ENCODE assay signal across 8 cellular contexts in genomic region chr14:23286020-23286903, GRCh38. TPM values are rescaled to one million over a fixed set of nuclear protein-coding genes. Genes with fewer than 3 reads are reported as not detected.
DNase-seq lines count a peak whose midpoint lies in the region; ATAC-seq and TF ChIP-seq lines count a peak whose summit lies in the region.

Gene HOMEZ (minus strand): TSS chr14:23286132. CDS start chr14:23285952, 180 bp downstream.

- H3K9me2 ChIP-seq in GM23338 (ENCODE audit: insufficient read depth): no peaks in the 10 kb centered on the region

- H3K4me3 Mint-ChIP-seq in GM23338: peak within 1 kb of the TSS; percentile 91
- H3K4me3 Mint-ChIP-seq in natural killer cell treated with Interleukin-12 subunit alpha and Interleukin-12 subunit beta and Interleukin-15 and Interleukin-18, amount 100 ng/mL, for 72 hours: peak within 1 kb of the TSS; percentile 99

- no peaks in the 10 kb centered on the region for H3K9me3 Mint-ChIP-seq in GM23338
- no peaks in the 10 kb centered on the region for H3K9me3 Mint-ChIP-seq in natural killer cell treated with Interleukin-12 subunit alpha and Interleukin-12 subunit beta and Interleukin-15 and Interleukin-18, amount 100 ng/mL, for 72 hours

- H3K27me3 Mint-ChIP-seq in GM23338 (ENCODE audit: insufficient read depth, low read depth, poor library complexity): peaks cover 47% of the 10 kb centered on the region
- no peaks in the 10 kb centered on the region for H3K27me3 Mint-ChIP-seq in natural killer cell treated with Interleukin-12 subunit alpha and Interleukin-12 subunit beta and Interleukin-15 and Interleukin-18, amount 100 ng/mL, for 72 hours

- peaks cover 12% of the 10 kb centered on the region for H3F3A ChIP-seq in GM23338 (replicated peaks; ENCODE audit: low read depth)

- DNase-seq in Daoy (ENCODE audit: low read depth): peak; percentile 100
- peak; percentile 98 for DNase-seq in GM23338 (ENCODE audit: low spot score)
- DNase-seq in LHCN-M2 (ENCODE audit: low read depth): peak; percentile 98
- DNase-seq in RPMI8226: peak; percentile 93
- DNase-seq in activated T-helper 1 cell treated with anti-CD3 and anti-CD28 coated beads, Interleukin-2, amount 50 U/mL, for 16 hours (ENCODE audit: low read depth in 1 of 2, low spot score in 1 of 2): peak; percentile 96 to 97
- DNase-seq in fibroblast of mammary gland (ENCODE audit: low read depth): peak; percentile 98
- DNase-seq in natural killer cell treated with Interleukin-12 subunit alpha and Interleukin-12 subunit beta and Interleukin-15 and Interleukin-18, amount 100 ng/mL, for 72 hours (ENCODE audit: low spot score): peak; percentile 99
- peak; percentile 99 for DNase-seq in stimulated activated naive CD8-positive, alpha-beta T cell treated with anti-CD3 and anti-CD28 coated beads, Interleukin-15, Interleukin-2, amounts not matched to agents 100 U/mL and 50 U/mL, for 24 hours

- peak within 1 kb of the TSS; percentile 94 for H3K27ac Mint-ChIP-seq in GM23338
- peak within 1 kb of the TSS; percentile 85 to 95 for H3K27ac Mint-ChIP-seq in natural killer cell treated with Interleukin-12 subunit alpha and Interleukin-12 subunit beta and Interleukin-15 and Interleukin-18, amount 100 ng/mL, for 72 hours

- H3K36me3 ChIP-seq in GM23338 (ENCODE audit: insufficient read depth): no peaks in the 10 kb centered on the region

- peaks cover 11% of the 10 kb centered on the region; the same call in 2 of the 3 replicates for H3K4me1 Mint-ChIP-seq in GM23338
- peaks cover 20 to 23% of the 10 kb centered on the region in 2 donors for H3K4me1 Mint-ChIP-seq in natural killer cell treated with Interleukin-12 subunit alpha and Interleukin-12 subunit beta and Interleukin-15 and Interleukin-18, amount 100 ng/mL, for 72 hours (ENCODE audit: low read depth in 2 of 2)

- peaks cover 15% of the 10 kb centered on the region; the same call in 1 of the 2 replicates for H4K20me1 ChIP-seq in GM23338 (replicated peaks; ENCODE audit: insufficient read depth)

- peak; percentile 96 for ATAC-seq in GM23338
- peak; percentile 99 for ATAC-seq in natural killer cell treated with Interleukin-12 subunit alpha and Interleukin-12 subunit beta and Interleukin-15 and Interleukin-18, amount 100 ng/mL, for 72 hours
- ATAC-seq in stimulated activated naive CD8-positive, alpha-beta T cell treated with anti-CD3 and anti-CD28 coated beads, Interleukin-15, Interleukin-2, amounts not matched to agents 100 U/mL and 50 U/mL, for 24 hours: peak; percentile 99

- peaks cover 15% of the 10 kb centered on the region for H3K4me1 ChIP-seq in GM23338 (ENCODE audit: insufficient read depth)

- H3K27me3 ChIP-seq in GM23338 (ENCODE audit: insufficient read depth): peaks cover 60% of the 10 kb centered on the region

- H3K27ac ChIP-seq in GM23338 (ENCODE audit: low read depth): peak within 1 kb of the TSS; percentile 82

- TF ChIP-seq CTCF in GM23338 (conservative IDR thresholded peaks at IDR 0.05; ENCODE audit: low read depth in 2 of 2): 0 out of 4 replicates have a peak, but pooled peaks of 1 of the 2 experiments have one; percentile 1
- no peak for TF ChIP-seq CTCF in fibroblast of mammary gland (conservative IDR thresholded peaks at IDR 0.05; ENCODE audit: control insufficient read depth, insufficient read depth, low read depth, low read length)

- H2AFZ ChIP-seq in GM23338: peak within 1 kb of the TSS; percentile 98

- peaks cover 12% of the 10 kb centered on the region for H3K79me2 ChIP-seq in GM23338 (replicated peaks; ENCODE audit: insufficient read depth)

- peak within 1 kb of the TSS; percentile 94 for H3K4me3 ChIP-seq in GM23338
- H3K4me3 ChIP-seq in fibroblast of mammary gland (ENCODE audit: control insufficient read depth, low read depth, low read length): peak within 1 kb of the TSS; percentile 89

- H3K4me2 ChIP-seq in GM23338: peak within 1 kb of the TSS; percentile 93

- no peaks in the 10 kb centered on the region for H3K36me3 Mint-ChIP-seq in GM23338 (ENCODE audit: low read depth)
- no peaks in the 10 kb centered on the region for H3K36me3 Mint-ChIP-seq in natural killer cell treated with Interleukin-12 subunit alpha and Interleukin-12 subunit beta and Interleukin-15 and Interleukin-18, amount 100 ng/mL, for 72 hours

TF ChIP-seq in GM23338, 12 proteins besides CTCF, POLR2A, EP300 and RAD21 (continues in another document):
- TF ChIP-seq JUNB (IDR thresholded peaks at IDR 0.05; ENCODE audit: unreplicated experiment) (no peak), ZNF462 (CRISPR knock-in tag; IDR thresholded peaks at IDR 0.05) (no peak), NANOG (IDR thresholded peaks at IDR 0.05; ENCODE audit: borderline replicate concordance) (no peak), ZNF331 (CRISPR knock-in tag; IDR thresholded peaks at IDR 0.05; ENCODE audit: low read depth) (no peak), CREB1 (CRISPR knock-in tag; IDR thresholded peaks at IDR 0.05; ENCODE audit: low read depth) (peak; percentile 68; the same call in 1 of the 2 replicates), EZH2phosphoT487 (IDR thresholded peaks at IDR 0.05; ENCODE audit: unreplicated experiment) (no peak), STAT1 (IDR thresholded peaks at IDR 0.05; ENCODE audit: unreplicated experiment) (no peak), EZH2 (IDR thresholded peaks at IDR 0.05; ENCODE audit: low read depth, unreplicated experiment) (no peak)

RNA-seq across cellular contexts. Expression of gene HOMEZ, which starts in this region (rescaled TPM):
- total RNA-seq in Daoy (2014; rRNA removed; shearing (Covaris generic)): 5.8 and 6.9 TPM in 2 replicates
- total RNA-seq in GM23338 (2014; rRNA removed; shearing (Covaris generic)): 4.5 and 5.3 TPM in 2 replicates
- polyA plus RNA-seq in GM23338 (2016; fragmentation: Nextera tagmentation; extraction: Ambion mirVana): 7.9 and 8.4 TPM in 2 replicates
- total RNA-seq in LHCN-M2 (2014; rRNA removed): 5.7 and 7.1 TPM in 2 replicates
- polyA plus RNA-seq in LHCN-M2 (2012): 6.1 TPM
- total RNA-seq in natural killer cell treated with Interleukin-12 subunit alpha and Interleukin-12 subunit beta and Interleukin-15 and Interleukin-18, amount 100 ng/mL, for 72 hours: 1 to 10 TPM; 5.8 to 7.8 TPM

Comparison
In these comparisons a context has a peak if more than half of its experiments do, and no peak if none do; other contexts are left out.
1. Peak in every context shown above with its lines: DNase-seq, ATAC-seq, H3K4me3 ChIP-seq and H3K27ac ChIP-seq.